Comparison of ENCODE assay signal across 1 cellular context in the genomic region with DNA sequence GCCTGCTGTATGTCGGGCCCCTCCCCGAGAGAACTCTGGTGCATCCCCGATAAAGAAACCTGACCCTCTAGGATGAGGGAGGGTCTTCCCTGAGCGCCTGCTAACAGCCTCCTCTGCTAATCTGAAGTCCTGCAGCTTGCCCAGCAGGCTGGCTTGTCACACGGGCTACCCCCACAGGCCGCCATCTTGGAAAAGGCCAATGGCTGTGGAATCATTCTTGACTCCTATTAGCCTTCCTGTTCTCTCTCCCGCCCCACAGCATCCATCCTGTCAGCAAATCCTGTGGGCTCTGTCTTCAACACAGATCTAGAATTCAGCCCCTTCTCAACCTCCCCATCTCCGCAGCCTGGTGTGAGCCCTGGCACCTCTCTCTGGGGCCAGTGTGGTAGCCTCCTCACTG.
A peak's percentile ranks its signal among the peaks of the same experiment; 100 is the strongest.
TF ChIP-seq lines count a peak whose summit lies in the region.

No MANE protein-coding gene starts in this region.

TF ChIP-seq in H1, 55 proteins besides CTCF, POLR2A, EP300 and RAD21:
- TF ChIP-seq YY1 (IDR thresholded peaks at IDR 0.05; ENCODE audit: low read depth, low read length): peak; percentile 80
- TF ChIP-seq CREB1 (IDR thresholded peaks at IDR 0.05): no peak
TF ChIP-seq in H1: peak in this region for 1.
